ENCODE assay signal across 27 cellular contexts in the genomic region with DNA sequence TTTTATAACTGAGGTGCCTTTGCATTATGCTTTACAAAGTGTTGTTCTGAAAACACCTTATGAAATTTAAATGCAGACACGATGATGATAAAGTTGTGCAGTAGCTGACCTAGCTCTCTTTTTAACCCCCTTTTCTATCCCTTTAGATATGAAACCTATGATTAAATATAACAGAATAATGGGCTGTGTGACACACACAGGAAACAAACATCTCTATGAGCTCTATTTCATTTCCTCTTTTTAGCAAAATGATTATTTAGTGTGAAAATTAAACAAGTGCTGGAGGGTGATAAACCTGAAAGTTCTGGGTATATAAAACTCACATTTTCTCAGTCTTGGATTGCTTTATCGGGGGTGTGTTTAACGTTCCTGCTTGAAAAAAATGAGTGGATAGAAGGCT.
"Had no signal": no experiment of that assay in that cellular context is flagged by ENCODE, and none has a peak within 500 bp of the region (broad histone marks: within the 10 kb centered on the region; RNA-seq: fewer than 3 reads in every experiment).

No MANE protein-coding gene starts in this region.

- DNase-seq: activated B cell treated with CpG ODN at 0.5 μM for 24 hours; activated CD4-positive, alpha-beta T cell treated with anti-CD3 and anti-CD28 coated beads, Interleukin-2, amount 50 U/mL, for 1 hour; activated CD8-positive, alpha-beta T cell treated with anti-CD3 and anti-CD28 coated beads for 36 hours; activated naive CD8-positive, alpha-beta T cell treated with anti-CD3 and anti-CD28 coated beads, Interleukin-2, amount 50 U/mL, for 24 hours; activated T-cell treated with anti-CD3 and anti-CD28 coated beads, Interleukin-2, amount 50 U/mL, for 48 hours; central memory CD4-positive, alpha-beta T cell; endodermal cell; foreskin fibroblast; heart left ventricle; midbrain; naive thymus-derived CD4-positive, alpha-beta T cell; pancreas; retina; sigmoid colon; small intestine; stimulated activated CD4-positive, alpha-beta T cell treated with anti-CD3 and anti-CD28 coated beads, Interleukin-4, amount 100 ng/mL, for 24 hours; stimulated activated naive CD8-positive, alpha-beta T cell treated with anti-CD3 and anti-CD28 coated beads, Interleukin-15, amount 100 ng/mL, for 72 hours; substantia nigra; uterus had no signal

- H3K36me3 Mint-ChIP-seq: activated naive CD4-positive, alpha-beta T cell treated with anti-CD3 and anti-CD28 coated beads, Interleukin-2, amount 50 U/mL, for 24 hours; stimulated activated effector memory CD8-positive, alpha-beta T cell treated with anti-CD3 and anti-CD28 coated beads, Interleukin-12 subunit alpha, Interleukin-12 subunit beta, amount 100 ng/mL, for 72 hours; type B pancreatic cell had no signal

- ATAC-seq: activated CD8-positive, alpha-beta T cell treated with anti-CD3 and anti-CD28 coated beads for 36 hours; activated naive CD8-positive, alpha-beta T cell treated with anti-CD3 and anti-CD28 coated beads, Interleukin-2, amount 50 U/mL, for 24 hours; esophagus mucosa; heart left ventricle; naive thymus-derived CD4-positive, alpha-beta T cell; pancreas; stimulated activated effector memory CD8-positive, alpha-beta T cell treated with anti-CD3 and anti-CD28 coated beads, Interleukin-12 subunit alpha, Interleukin-12 subunit beta, amount 100 ng/mL, for 72 hours; stimulated activated naive CD8-positive, alpha-beta T cell treated with anti-CD3 and anti-CD28 coated beads, Interleukin-15, amount 100 ng/mL, for 72 hours had no signal

- H3K9me3 ChIP-seq: pancreas, prostate gland, uterus had no signal

- H3K27me3 ChIP-seq: breast epithelium, heart left ventricle, pancreas, sigmoid colon, uterus had no signal

- H3K4me1 ChIP-seq: breast epithelium, heart left ventricle, pancreas, prostate gland, sigmoid colon, uterus had no signal

- H3K4me3 ChIP-seq: breast epithelium, heart left ventricle, pancreas, prostate gland, sigmoid colon, uterus had no signal

- H3K4me3 Mint-ChIP-seq: activated B cell treated with CpG ODN at 0.5 μM for 24 hours; activated CD8-positive, alpha-beta T cell treated with anti-CD3 and anti-CD28 coated beads for 36 hours; activated naive CD4-positive, alpha-beta T cell treated with anti-CD3 and anti-CD28 coated beads, Interleukin-2, amount 50 U/mL, for 24 hours; activated naive CD8-positive, alpha-beta T cell treated with anti-CD3 and anti-CD28 coated beads, Interleukin-2, amount 50 U/mL, for 24 hours; dendritic cell treated with granulocyte-macrophage colony-stimulating factor and Interleukin-4, amounts not matched to agents 40 ng/mL and 50 ng/mL, for 4 days; endodermal cell; naive thymus-derived CD4-positive, alpha-beta T cell; stimulated activated effector memory CD8-positive, alpha-beta T cell treated with anti-CD3 and anti-CD28 coated beads, Interleukin-12 subunit alpha, Interleukin-12 subunit beta, amount 100 ng/mL, for 72 hours; stimulated activated naive CD8-positive, alpha-beta T cell treated with anti-CD3 and anti-CD28 coated beads, Interleukin-15, amount 100 ng/mL, for 72 hours; type B pancreatic cell had no signal

- H3K36me3 ChIP-seq: breast epithelium, heart left ventricle, pancreas, prostate gland, sigmoid colon, uterus had no signal

- H3K4me1 Mint-ChIP-seq: activated naive CD4-positive, alpha-beta T cell treated with anti-CD3 and anti-CD28 coated beads, Interleukin-2, amount 50 U/mL, for 24 hours; endodermal cell; naive thymus-derived CD4-positive, alpha-beta T cell; stimulated activated effector memory CD8-positive, alpha-beta T cell treated with anti-CD3 and anti-CD28 coated beads, Interleukin-12 subunit alpha, Interleukin-12 subunit beta, amount 100 ng/mL, for 72 hours; stimulated activated naive CD8-positive, alpha-beta T cell treated with anti-CD3 and anti-CD28 coated beads, Interleukin-15, amount 100 ng/mL, for 72 hours had no signal

- H3K27ac ChIP-seq: breast epithelium, heart left ventricle, pancreas, prostate gland, sigmoid colon, uterus had no signal

- H3K27me3 Mint-ChIP-seq: activated B cell treated with CpG ODN at 0.5 μM for 24 hours; activated CD8-positive, alpha-beta T cell treated with anti-CD3 and anti-CD28 coated beads for 36 hours; dendritic cell treated with granulocyte-macrophage colony-stimulating factor and Interleukin-4, amounts not matched to agents 40 ng/mL and 50 ng/mL, for 4 days; stimulated activated naive CD8-positive, alpha-beta T cell treated with anti-CD3 and anti-CD28 coated beads, Interleukin-15, amount 100 ng/mL, for 72 hours; type B pancreatic cell had no signal

- H3K27ac Mint-ChIP-seq: activated B cell treated with CpG ODN at 0.5 μM for 24 hours; activated CD8-positive, alpha-beta T cell treated with anti-CD3 and anti-CD28 coated beads for 36 hours; activated naive CD4-positive, alpha-beta T cell treated with anti-CD3 and anti-CD28 coated beads, Interleukin-2, amount 50 U/mL, for 24 hours; activated naive CD8-positive, alpha-beta T cell treated with anti-CD3 and anti-CD28 coated beads, Interleukin-2, amount 50 U/mL, for 24 hours; activated T-helper 2 cell treated with anti-CD3 and anti-CD28 coated beads, Interferon-gamma antibody, Interleukin-2, Interleukin-4, amounts not matched to agents 10 μg/mL and 5 μg/mL and 100 μg/mL, durations not matched to agents 14 hours and 24 hours and 36 hours; dendritic cell treated with granulocyte-macrophage colony-stimulating factor and Interleukin-4, amounts not matched to agents 40 ng/mL and 50 ng/mL, for 4 days; endodermal cell; naive thymus-derived CD4-positive, alpha-beta T cell; stimulated activated effector memory CD8-positive, alpha-beta T cell treated with anti-CD3 and anti-CD28 coated beads, Interleukin-12 subunit alpha, Interleukin-12 subunit beta, amount 100 ng/mL, for 72 hours; stimulated activated naive CD8-positive, alpha-beta T cell treated with anti-CD3 and anti-CD28 coated beads, Interleukin-15, amount 100 ng/mL, for 72 hours; type B pancreatic cell had no signal
